In genomic region chr1:154951901-154952657, GRCh38 we compare ENCODE assay signal across 10 cellular contexts. TPM values are rescaled to one million over a fixed set of nuclear protein-coding genes. Genes with fewer than 3 reads are reported as not detected.
DNase-seq lines count a peak whose midpoint lies in the region; ATAC-seq and TF ChIP-seq lines count a peak whose summit lies in the region.
"Had no signal": no experiment of that assay in that cellular context is flagged by ENCODE, and none has a peak within 500 bp of the region (broad histone marks: within the 10 kb centered on the region; RNA-seq: fewer than 3 reads in every experiment).

No MANE protein-coding gene starts in this region.

- peaks cover 14% of the 10 kb centered on the region for H3K36me3 ChIP-seq in GM06990 (ENCODE audit: control insufficient read depth, insufficient read depth, low read length)
- H3K36me3 ChIP-seq: SJSA1 had no signal

- H3K27me3 ChIP-seq in GM06990 (replicated peaks; ENCODE audit: control insufficient read depth, insufficient read depth, low read length): no peaks in the 10 kb centered on the region
- H3K27me3 ChIP-seq: SJSA1 had no signal

- H3K4me1 Mint-ChIP-seq in activated naive CD8-positive, alpha-beta T cell treated with anti-CD3 and anti-CD28 coated beads, Interleukin-2, amount 10 ng/mL, durations not matched to agents 7 days and 5 days: peaks cover 62% of the 10 kb centered on the region
- peaks cover 31% of the 10 kb centered on the region for H3K4me1 Mint-ChIP-seq in progenitor cell of endocrine pancreas (ENCODE audit: low read depth)

- POLR2A ChIA-PET in activated naive CD8-positive, alpha-beta T cell treated with anti-CD3 and anti-CD28 coated beads, Interleukin-2, amount 10 ng/mL, durations not matched to agents 7 days and 5 days (lab: Charles Lee): interaction anchor here (0.7 to 6.6 kb wide), 7 partner anchors 10 to 99 kb away, joined by 3 to 38 read pairs (median 7); partner anchors contain the start of genes ADAM15, CKS1B, FLAD1 and PMVK

- TF ChIP-seq CTCF in GM06990 (IDR thresholded peaks at IDR 0.05; ENCODE audit: insufficient read depth, low read length, poor library complexity, severe bottlenecking): no peak
- TF ChIP-seq CTCF in progenitor cell of endocrine pancreas (IDR thresholded peaks at IDR 0.05; ENCODE audit: unreplicated experiment): no peak

- H3K27ac Mint-ChIP-seq in activated naive CD8-positive, alpha-beta T cell treated with anti-CD3 and anti-CD28 coated beads, Interleukin-2, amount 10 ng/mL, durations not matched to agents 7 days and 5 days: peak overlapping the region; percentile 99
- peak overlapping the region; percentile 78 for H3K27ac Mint-ChIP-seq in progenitor cell of endocrine pancreas

- ATAC-seq in activated naive CD8-positive, alpha-beta T cell treated with anti-CD3 and anti-CD28 coated beads, Interleukin-2, amount 10 ng/mL, durations not matched to agents 7 days and 5 days (ENCODE audit: low read depth): peak; percentile 47
- ATAC-seq in left lobe of liver: no peak
- no peak for ATAC-seq in sciatic nerve

- 0 out of 2 replicates have a peak overlapping the region, but pooled peaks have one; percentile 3 for H3K4me3 ChIP-seq in GM06990 (replicated peaks; ENCODE audit: low read depth, low read length)
- H3K4me3 ChIP-seq: SJSA1 had no signal

- intact Hi-C loops in sciatic nerve (cut with DNase I): loop anchor here (10.0 kb wide), 1 partner anchor 103 kb away; the partner anchor contains the start of gene ADAM15

- DNase-seq in GM06990 (ENCODE audit: extremely low read depth, insufficient read length): no peak
- peak in 3 of 4 experiments; percentile 27 to 32 (median 31) for DNase-seq in activated CD4-positive, CD25-positive, alpha-beta regulatory T cell (lab: John Stamatoyannopoulos, UW)
- DNase-seq in activated naive CD8-positive, alpha-beta T cell treated with anti-CD3 and anti-CD28 coated beads, Interleukin-2, amount 10 ng/mL, durations not matched to agents 7 days and 5 days: peak; percentile 62
- DNase-seq in progenitor cell of endocrine pancreas (ENCODE audit: low spot score, unreplicated experiment): no peak
- DNase-seq in HCEC 1CT: no peak
- no peak for DNase-seq in left lobe of liver (ENCODE audit: low spot score)
- DNase-seq in GM19240 (ENCODE audit: insufficient read length, low spot score): no peak
- no peak for DNase-seq in sciatic nerve (ENCODE audit: low spot score)
- DNase-seq: NCI-H1105 had no signal

- no peaks in the 10 kb centered on the region for H3K9me3 Mint-ChIP-seq in activated naive CD8-positive, alpha-beta T cell treated with anti-CD3 and anti-CD28 coated beads, Interleukin-2, amount 10 ng/mL, durations not matched to agents 7 days and 5 days
- H3K9me3 Mint-ChIP-seq in progenitor cell of endocrine pancreas (ENCODE audit: low read depth): no peaks in the 10 kb centered on the region

- H3K4me3 Mint-ChIP-seq in activated naive CD8-positive, alpha-beta T cell treated with anti-CD3 and anti-CD28 coated beads, Interleukin-2, amount 10 ng/mL, durations not matched to agents 7 days and 5 days: peak overlapping the region; percentile 97
- no peak overlapping the region for H3K4me3 Mint-ChIP-seq in progenitor cell of endocrine pancreas (ENCODE audit: low read depth)

- H3K27me3 Mint-ChIP-seq in activated naive CD8-positive, alpha-beta T cell treated with anti-CD3 and anti-CD28 coated beads, Interleukin-2, amount 10 ng/mL, durations not matched to agents 7 days and 5 days: no peaks in the 10 kb centered on the region
- H3K27me3 Mint-ChIP-seq in progenitor cell of endocrine pancreas: no peaks in the 10 kb centered on the region

- H3K36me3 Mint-ChIP-seq in activated naive CD8-positive, alpha-beta T cell treated with anti-CD3 and anti-CD28 coated beads, Interleukin-2, amount 10 ng/mL, durations not matched to agents 7 days and 5 days: peaks cover 28% of the 10 kb centered on the region
- peaks cover 5% of the 10 kb centered on the region for H3K36me3 Mint-ChIP-seq in progenitor cell of endocrine pancreas (ENCODE audit: insufficient read depth)

RNA-seq across cellular contexts. Expression of gene PBXIP1, which starts 3.8 kb away (rescaled TPM):
- 100 to 1,000 TPM; 149 to 155 TPM for total RNA-seq in activated naive CD8-positive, alpha-beta T cell treated with anti-CD3 and anti-CD28 coated beads, Interleukin-2, amount 10 ng/mL, durations not matched to agents 7 days and 5 days
- total RNA-seq in progenitor cell of endocrine pancreas: 69.1 and 69.5 TPM in 2 replicates
- 21.3 TPM for total RNA-seq in left lobe of liver
- total RNA-seq in sciatic nerve: 71.1 TPM

RNA-seq across cellular contexts. Expression of gene PYGO2, which starts 9.5 kb away (rescaled TPM):
- total RNA-seq in activated naive CD8-positive, alpha-beta T cell treated with anti-CD3 and anti-CD28 coated beads, Interleukin-2, amount 10 ng/mL, durations not matched to agents 7 days and 5 days: 10 to 100 TPM; 55.3 TPM
- total RNA-seq in progenitor cell of endocrine pancreas (49.1 and 52.7 TPM in 2 replicates), left lobe of liver (10.5 TPM), sciatic nerve (25.0 TPM)

RNA-seq across cellular contexts. Expression of gene PMVK, which starts 15.6 kb away (rescaled TPM):
- total RNA-seq in activated naive CD8-positive, alpha-beta T cell treated with anti-CD3 and anti-CD28 coated beads, Interleukin-2, amount 10 ng/mL, durations not matched to agents 7 days and 5 days: 10 to 100 TPM; 25.6 to 26.4 TPM
- total RNA-seq in progenitor cell of endocrine pancreas (26.3 and 26.9 TPM in 2 replicates), left lobe of liver (40.2 TPM), sciatic nerve (30.4 TPM)

RNA-seq across cellular contexts. Expression of gene SHC1, which starts 18.5 kb away (rescaled TPM):
- 10 to 100 TPM; 67.4 to 72.3 TPM for total RNA-seq in activated naive CD8-positive, alpha-beta T cell treated with anti-CD3 and anti-CD28 coated beads, Interleukin-2, amount 10 ng/mL, durations not matched to agents 7 days and 5 days
- 43.3 and 54.7 TPM in 2 replicates for total RNA-seq in progenitor cell of endocrine pancreas
- 43.0 TPM for total RNA-seq in left lobe of liver
- total RNA-seq in sciatic nerve: 92.5 TPM

RNA-seq across cellular contexts. Expression of gene CKS1B, which starts 22.4 kb away (rescaled TPM):
- total RNA-seq in activated naive CD8-positive, alpha-beta T cell treated with anti-CD3 and anti-CD28 coated beads, Interleukin-2, amount 10 ng/mL, durations not matched to agents 7 days and 5 days: 100 to 1,000 TPM; 112 to 114 TPM
- total RNA-seq in progenitor cell of endocrine pancreas: 78.7 and 85.8 TPM in 2 replicates
- total RNA-seq in left lobe of liver: 14.2 TPM
- total RNA-seq in sciatic nerve: 31.7 TPM

Comparison
In these comparisons a context has a peak if more than half of its experiments do, and no peak if none do; other contexts are left out.
1. DNase-seq: peak in activated CD4-positive, CD25-positive, alpha-beta regulatory T cell (3 of 4) and activated naive CD8-positive, alpha-beta T cell treated with anti-CD3 and anti-CD28 coated beads, Interleukin-2, amount 10 ng/mL, durations not matched to agents 7 days and 5 days (single experiment); none in GM06990 (single experiment), progenitor cell of endocrine pancreas (single experiment), HCEC 1CT (single experiment), left lobe of liver (single experiment), GM19240 (single experiment) and sciatic nerve (single experiment).